13 cellular contexts compared by ENCODE assay signal in genomic region chr2:95435872-95436209, GRCh38. TPM values are rescaled to one million over a fixed set of nuclear protein-coding genes. Genes with fewer than 3 reads are reported as not detected.
"Had no signal": no experiment of that assay in that cellular context is flagged by ENCODE, and none has a peak within 500 bp of the region (broad histone marks: within the 10 kb centered on the region; RNA-seq: fewer than 3 reads in every experiment).

No MANE protein-coding gene starts in this region.

RNA-seq across cellular contexts. Expression of gene TRIM43B, which starts 48.7 kb away (rescaled TPM):
- total RNA-seq: activated CD4-positive, alpha-beta T cell treated with anti-CD3 and anti-CD28 coated beads, Interleukin-2, amount 10 ng/mL, durations not matched to agents 24 days and 14 days; activated CD8-positive, alpha-beta memory T cell treated with anti-CD3 and anti-CD28 coated beads for 36 hours; activated CD8-positive, alpha-beta T cell treated with anti-CD3 and anti-CD28 coated beads for 36 hours; activated naive CD8-positive, alpha-beta T cell treated with anti-CD3 and anti-CD28 coated beads for 36 hours; activated T-cell treated with anti-CD3 and anti-CD28 coated beads, Interleukin-2, amount 50 U/mL, for 72 hours; activated T-helper 17 cell treated with anti-CD3 and anti-CD28 coated beads, Interleukin-2, amount 50 U/mL, for 72 hours; aorta; cardiac septum; M059J; Right ventricle myocardium inferior; SK-MEL-5; T-helper 1 cell treated with Interleukin-12 subunit alpha and Interleukin-12 subunit beta and Interleukin-4 antibody, amounts not matched to agents 30 ng/mL and 1 ng/mL, for 36 hours; T-helper 2 cell treated with Interferon-gamma antibody and Interleukin-4, amounts not matched to agents 100 ng/mL and 5 ng/mL, for 36 hours had no signal
- polyA plus RNA-seq: aorta had no signal
